In the genomic region with DNA sequence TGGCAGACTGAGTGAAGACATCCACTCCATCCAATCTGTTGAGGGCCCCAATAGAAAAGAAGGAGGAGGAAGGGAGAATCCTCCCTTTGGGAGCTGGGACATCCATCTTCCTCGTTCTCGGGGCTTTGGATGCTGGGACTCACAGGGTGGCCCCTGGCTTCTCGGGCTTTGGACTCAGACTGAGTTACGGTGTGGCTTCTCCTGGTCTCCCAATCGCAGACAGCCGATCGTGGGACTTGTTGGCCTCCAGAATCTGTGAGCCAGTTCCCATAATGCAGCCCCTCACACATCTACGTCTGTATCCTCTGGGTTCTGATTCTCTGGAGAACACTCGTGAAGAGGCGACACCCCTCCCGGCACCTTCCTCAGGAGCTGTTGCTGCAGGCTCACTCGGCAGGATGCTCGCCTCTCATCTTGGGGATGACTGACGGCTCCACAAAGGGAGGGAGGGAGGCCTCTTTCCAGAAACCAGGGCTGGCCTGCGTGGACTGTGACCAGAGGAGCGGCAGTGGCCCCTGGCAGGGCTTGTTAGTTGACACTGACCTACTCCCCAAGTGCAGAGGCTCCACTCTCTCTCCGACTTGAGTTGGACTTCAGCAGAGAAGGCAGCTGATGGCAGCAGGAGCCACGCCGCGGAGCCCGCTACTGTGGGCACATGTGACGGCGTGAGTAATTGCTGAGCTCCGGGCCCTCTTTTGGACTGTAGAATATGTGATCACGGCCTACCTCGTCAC, we compare ENCODE assay signal across 20 cellular contexts.
"Had no signal": no experiment of that assay in that cellular context is flagged by ENCODE, and none has a peak within 500 bp of the region (broad histone marks: within the 10 kb centered on the region; RNA-seq: fewer than 3 reads in every experiment).

No MANE protein-coding gene starts in this region.

- H3K9me3 ChIP-seq: SK-N-SH had no signal

- H3K4me3 Mint-ChIP-seq: IgD-negative memory B cell had no signal

- H3K27ac Mint-ChIP-seq: IgD-negative memory B cell had no signal

- H3K27ac ChIP-seq: KMS-11 had no signal

- DNase-seq: Kasumi-1, MM.1S, NCI-H1092 treated with DMSO at 0.1 percent for 48 hours, NCI-H1436, NCI-H187, NCI-H2029, NCI-H2081 treated with DMSO at 0.1 percent for 48 hours, NCI-H2171, NCI-H226, NCI-H446, NCI-H510A, NCI-H524 treated with DMSO at 0.1 percent for 48 hours, NCI-H69, NCI-H774, RPMI8226, SHP77, SK-N-SH had no signal

- H3K4me3 ChIP-seq: K562 had no signal

- H3K36me3 Mint-ChIP-seq: IgD-negative memory B cell had no signal

- ATAC-seq: K562 had no signal

- H3K4me1 Mint-ChIP-seq: IgD-negative memory B cell had no signal
